9 cellular contexts compared by ENCODE assay signal in genomic region chr10:73886085-73886529, GRCh38. TPM values are rescaled to one million over a fixed set of nuclear protein-coding genes. Genes with fewer than 3 reads are reported as not detected.
DNase-seq lines count a peak whose midpoint lies in the region; ATAC-seq and TF ChIP-seq lines count a peak whose summit lies in the region.
"Had no signal": no experiment of that assay in that cellular context is flagged by ENCODE, and none has a peak within 500 bp of the region (broad histone marks: within the 10 kb centered on the region; RNA-seq: fewer than 3 reads in every experiment).

No MANE protein-coding gene starts in this region.

- 1 to 5% (median 4%) methylated on average over 5 of the region's 5 CpGs for WGBS in psoas muscle, 3 donors
- WGBS in aorta, 2 donors, result 2 to 3% methylated on average over 5 of the region's 5 CpGs

- no peaks in the 10 kb centered on the region for H3K27me3 Mint-ChIP-seq in activated naive CD8-positive, alpha-beta T cell treated with anti-CD3 and anti-CD28 coated beads, Interleukin-2, amount 50 U/mL, for 24 hours

- H3K36me3 ChIP-seq in KMS-11 (ENCODE audit: insufficient read depth), result no peaks in the 10 kb centered on the region
- H3K36me3 ChIP-seq in psoas muscle (ENCODE audit: insufficient read depth in 1 of 2, low read depth in 1 of 2), result no peaks in the 10 kb centered on the region
- no peaks in the 10 kb centered on the region for H3K36me3 ChIP-seq in aorta (ENCODE audit: control insufficient read depth in 1 of 2, insufficient read depth in 2 of 2, low read length in 1 of 2)

- H3K36me3 Mint-ChIP-seq in activated naive CD8-positive, alpha-beta T cell treated with anti-CD3 and anti-CD28 coated beads, Interleukin-2, amount 50 U/mL, for 24 hours (ENCODE audit: low read depth), result no peaks in the 10 kb centered on the region

- DNase-seq in C1 segment of cervical spinal cord (lab: John Stamatoyannopoulos, UW) (peak in 10 of 14 donors; percentile 14 to 67 (median 48)), SKM-1 treated with dmso at 0.1 percent for 144 hours (lab: John Stamatoyannopoulos, UW; ENCODE audit: unreplicated experiment) (peak; percentile 59), cardiac septum (ENCODE audit: low spot score) (peak; percentile 89), psoas muscle (peak; percentile 66 to 78), aorta (peak; percentile 85)
- DNase-seq in activated naive CD8-positive, alpha-beta T cell treated with anti-CD3 and anti-CD28 coated beads, Interleukin-2, amount 50 U/mL, for 24 hours, result peak; percentile 72

- H3K27ac Mint-ChIP-seq in activated naive CD8-positive, alpha-beta T cell treated with anti-CD3 and anti-CD28 coated beads, Interleukin-2, amount 50 U/mL, for 24 hours, result no peak overlapping the region

- H3K27ac ChIP-seq in KMS-11, result no peak overlapping the region
- peak overlapping the region; percentile 96 for H3K27ac ChIP-seq in psoas muscle
- H3K27ac ChIP-seq in aorta (ENCODE audit: low read depth in 1 of 2, low read length in 2 of 2), result peak overlapping the region; percentile 92 to 93
- H3K27ac ChIP-seq: SK-N-MC had no signal

- H3K4me2 ChIP-seq in KMS-11, result peak overlapping the region; percentile 18; the same call in 1 of the 2 replicates

- no peaks in the 10 kb centered on the region for H3K27me3 ChIP-seq in KMS-11 (ENCODE audit: insufficient read depth, low read depth)
- no peaks in the 10 kb centered on the region for H3K27me3 ChIP-seq in psoas muscle (ENCODE audit: insufficient read depth in 3 of 3, low read length in 2 of 3)
- H3K27me3 ChIP-seq in aorta (ENCODE audit: control insufficient read depth in 1 of 2, insufficient read depth in 2 of 2, low read length in 1 of 2), result no peaks in the 10 kb centered on the region

- H3K4me1 ChIP-seq in KMS-11 (ENCODE audit: low read depth, poor library complexity, severe bottlenecking) (peaks cover 8% of the 10 kb centered on the region), psoas muscle (peaks cover 28% of the 10 kb centered on the region), aorta (ENCODE audit: control insufficient read depth in 1 of 2, insufficient read depth in 2 of 2, low read length in 2 of 2) (peaks cover 2 to 4% of the 10 kb centered on the region in 2 donors)

- H3K9ac ChIP-seq in KMS-11, result no peak overlapping the region

- H3K4me1 Mint-ChIP-seq in activated naive CD8-positive, alpha-beta T cell treated with anti-CD3 and anti-CD28 coated beads, Interleukin-2, amount 50 U/mL, for 24 hours, result peaks cover 9% of the 10 kb centered on the region

- no peak overlapping the region for H3K4me3 Mint-ChIP-seq in activated naive CD8-positive, alpha-beta T cell treated with anti-CD3 and anti-CD28 coated beads, Interleukin-2, amount 50 U/mL, for 24 hours

- no peak overlapping the region for H2AFZ ChIP-seq in KMS-11 (ENCODE audit: low read depth)

- no peak overlapping the region for H3K4me3 ChIP-seq in KMS-11 (IDR thresholded peaks at IDR 0.05; ENCODE audit: insufficient read depth, low read depth, low read length)
- H3K4me3 ChIP-seq in psoas muscle, result no peak overlapping the region
- H3K4me3 ChIP-seq in aorta (ENCODE audit: low read length in 2 of 2), result no peak overlapping the region
- H3K4me3 ChIP-seq: SK-N-MC had no signal

- no peaks in the 10 kb centered on the region for H3K79me2 ChIP-seq in KMS-11 (ENCODE audit: insufficient read depth, low read depth)

- intact Hi-C loops in cardiac septum (cut with DNase I), result loop anchor here (1.0 to 5.0 kb wide), 5 partner anchors 21 to 195 kb away; partner anchors contain the start of gene VCL
- intact Hi-C loops in psoas muscle (cut with DNase I), result loop anchor here (1.0 to 5.0 kb wide), 5 partner anchors 55 to 196 kb away; no protein-coding TSS in a partner anchor
- intact Hi-C loops in aorta (cut with DNase I), result loop anchor here (1.0 to 10.0 kb wide), 7 partner anchors 25 to 349 kb away; partner anchors contain the start of gene PLAU (in 1 of the 2)

- ATAC-seq in GM19324 (IDR thresholded peaks at IDR 0.05; ENCODE audit: low FRiP score, unreplicated experiment), result peak; percentile 65
- ATAC-seq in activated naive CD8-positive, alpha-beta T cell treated with anti-CD3 and anti-CD28 coated beads, Interleukin-2, amount 50 U/mL, for 24 hours, result peak; percentile 86
- ATAC-seq in psoas muscle, result peak; percentile 60 to 77 (median 70)
- peak; percentile 90 for ATAC-seq in aorta (ENCODE audit: low FRiP score)

- no peaks in the 10 kb centered on the region for H3K9me3 Mint-ChIP-seq in activated naive CD8-positive, alpha-beta T cell treated with anti-CD3 and anti-CD28 coated beads, Interleukin-2, amount 50 U/mL, for 24 hours

- H3K9me3 ChIP-seq in psoas muscle, result no peaks in the 10 kb centered on the region
- no peaks in the 10 kb centered on the region for H3K9me3 ChIP-seq in aorta (ENCODE audit: control insufficient read depth, low read length)

- TF ChIP-seq CTCF in KMS-11 (conservative IDR thresholded peaks at IDR 0.05; ENCODE audit: low read depth, low read length) (peak; percentile 89), psoas muscle (IDR thresholded peaks at IDR 0.05) (peak; percentile 83)

- no peaks in the 10 kb centered on the region for H4K20me1 ChIP-seq in KMS-11 (ENCODE audit: insufficient read depth)

RNA-seq across cellular contexts. Expression of gene CAMK2G, which starts 11.8 kb away (rescaled TPM):
- 12.7 TPM for total RNA-seq in cardiac septum
- total RNA-seq in psoas muscle, result 10 to 100 TPM; 34.2 to 60.3 (median 50.8) TPM
- 10 to 100 TPM; 15.8 to 58.5 (median 34.4) TPM for polyA plus RNA-seq in psoas muscle
- total RNA-seq in aorta, result 10 to 100 TPM; 70.6 to 76.7 TPM
- 10 to 100 TPM; 37.1 to 70.9 TPM for polyA plus RNA-seq in aorta

RNA-seq across cellular contexts. Expression of gene PLAU, which starts 24.8 kb away (rescaled TPM):
- total RNA-seq in cardiac septum (15.3 TPM), psoas muscle (10 to 100 TPM in 2 of 4 donors, 1 to 10 TPM in 2; 5.0 to 18.2 (median 10.6) TPM), aorta (10 to 100 TPM; 33.6 to 35.4 TPM)
- polyA plus RNA-seq in psoas muscle (1 to 10 TPM; 3.8 to 7.6 (median 7.1) TPM), aorta (10 to 100 TPM in 1 of 2 donors, 1 to 10 TPM in 1; 9.6 to 13.6 TPM)
